ENCODE assay signal across 8 cellular contexts in genomic region chr4:183504930-183505555, GRCh38. TPM values are rescaled to one million over a fixed set of nuclear protein-coding genes. Genes with fewer than 3 reads are reported as not detected.
DNase-seq lines count a peak whose midpoint lies in the region; ATAC-seq and TF ChIP-seq lines count a peak whose summit lies in the region.

ING2 (plus strand) TSS chr4:183505058; CDS start chr4:183505196, 138 bp downstream.

- in situ Hi-C loops in mammary epithelial cell (cut with MboI; ENCODE audit: low sequenced_read_pairs in 2 of 2) = loop anchor here in 1 of 2 donors (25.0 kb wide), 1 partner anchor 157 kb away; the partner anchor contains the start of genes RWDD4 and TRAPPC11

- peak within 1 kb of the TSS; percentile 97 for H2AFZ ChIP-seq in mammary epithelial cell (ENCODE audit: low read depth, low read length)

- H3K4me3 ChIP-seq in Peyer's patch = peak within 1 kb of the TSS; percentile 91 to 100 (median 92)
- peak within 1 kb of the TSS; percentile 88 to 98 (median 98) for H3K4me3 ChIP-seq in mammary epithelial cell (replicated peaks in 1 of 3; ENCODE audit: insufficient read depth in 1 of 3, low read depth in 2 of 3, low read length in 3 of 3)
- peak within 1 kb of the TSS; percentile 89 for H3K4me3 ChIP-seq in kidney epithelial cell (ENCODE audit: low read depth, low read length)

- CTCF ChIA-PET in mammary epithelial cell (lab: Charles Lee; ENCODE audit: low non-redundant PET) = interaction anchor here (0.6 to 1.0 kb wide), 2 partner anchors 26 to 98 kb away, joined by 3 to 6 read pairs; no protein-coding TSS in a partner anchor

- BruUV-seq in mammary epithelial cell (replicated peaks; lab: Mats Ljungman, UMichigan) = no TSS peak

- dilution Hi-C loops in mammary epithelial cell (cut with HindIII; ENCODE audit: low sequenced_read_pairs) = no loop called here

- H3K27ac ChIP-seq in Peyer's patch (peak within 1 kb of the TSS; percentile 96 to 100 (median 98)), mammary epithelial cell (ENCODE audit: insufficient read depth, low read depth, low read length) (peak within 1 kb of the TSS; percentile 93)

- peak; percentile 39 for DNase-seq in SIG-M5 treated with dmso at 0.1 percent for 504 hours (lab: John Stamatoyannopoulos, UW; ENCODE audit: unreplicated experiment)
- DNase-seq in SIG-M5 (lab: John Stamatoyannopoulos, UW) = no peak
- peak; percentile 39 for DNase-seq in HT1080 (ENCODE audit: low read depth)
- DNase-seq in Peyer's patch = peak in 1 of 3 donors; percentile 85
- peak; percentile 49 for DNase-seq in mammary epithelial cell
- no peak for DNase-seq in kidney epithelial cell (ENCODE audit: low read depth)
- DNase-seq in stimulated activated CD8-positive, alpha-beta memory T cell treated with anti-CD3 and anti-CD28 coated beads, Interleukin-7, amount 100 ng/mL, for 24 hours (ENCODE audit: low read depth) = peak; percentile 20

- H3K9me3 ChIP-seq in Peyer's patch = no peaks in the 10 kb centered on the region
- H3K9me3 ChIP-seq in mammary epithelial cell (replicated peaks; ENCODE audit: insufficient read depth, low read length) = no peaks in the 10 kb centered on the region

- TF ChIP-seq CTCF in Peyer's patch (IDR thresholded peaks at IDR 0.05) (no peak), mammary epithelial cell (conservative IDR thresholded peaks at IDR 0.05 in 1 of 2, IDR thresholded peaks at IDR 0.05 in 1 of 2; ENCODE audit: extremely low read depth in 1 of 2, insufficient read depth in 1 of 2, low read depth in 1 of 2, low read length in 2 of 2) (no peak), kidney epithelial cell (IDR thresholded peaks at IDR 0.05; ENCODE audit: insufficient read depth, low read length, poor library complexity, severe bottlenecking) (no peak)

- peaks cover 82% of the 10 kb centered on the region for H3K79me2 ChIP-seq in mammary epithelial cell (ENCODE audit: insufficient read depth, low read length)

- peak within 1 kb of the TSS; percentile 92 for H3K9ac ChIP-seq in mammary epithelial cell (ENCODE audit: insufficient read depth, low read length)

- peak within 1 kb of the TSS; percentile 92 for H3K4me2 ChIP-seq in mammary epithelial cell (ENCODE audit: insufficient read depth, low read depth, low read length)

- no peaks in the 10 kb centered on the region for H4K20me1 ChIP-seq in mammary epithelial cell (ENCODE audit: insufficient read depth, low read length)

- peak; percentile 49 for ATAC-seq in GM21447 (IDR thresholded peaks at IDR 0.05; ENCODE audit: unreplicated experiment)

- WGBS in mammary epithelial cell (ENCODE audit: low coverage, missing lambda C conversion rate) = 8% methylated on average over 8 of the region's 65 CpGs

- no peaks in the 10 kb centered on the region for H3K36me3 ChIP-seq in Peyer's patch
- H3K36me3 ChIP-seq in mammary epithelial cell (ENCODE audit: insufficient read depth, low read length) = no peaks in the 10 kb centered on the region
- no peaks in the 10 kb centered on the region for H3K36me3 ChIP-seq in kidney epithelial cell (ENCODE audit: control insufficient read depth, insufficient read depth, low read length)

- no peak for TF ChIP-seq POLR2A in Peyer's patch (IDR thresholded peaks at IDR 0.05)

- H3K4me1 ChIP-seq in Peyer's patch (peaks cover 0 to 22% (median 4%) of the 10 kb centered on the region in 4 donors), mammary epithelial cell (ENCODE audit: insufficient read depth, low read length) (peaks cover 10% of the 10 kb centered on the region)

- intact Hi-C loops in mammary epithelial cell (cut with micrococcal nuclease) = loop anchor here (1.0 to 5.0 kb wide), 6 partner anchors 12 to 1022 kb away; partner anchors contain the start of genes CDKN2AIP, RWDD4 and TRAPPC11

- H3K27me3 ChIP-seq in Peyer's patch (no peaks in the 10 kb centered on the region), mammary epithelial cell (ENCODE audit: insufficient read depth, low read length) (no peaks in the 10 kb centered on the region), kidney epithelial cell (ENCODE audit: control insufficient read depth, insufficient read depth, low read length) (no peaks in the 10 kb centered on the region)

RNA-seq across cellular contexts. Expression of gene ING2, which starts in this region (rescaled TPM):
- 14.0 and 25.4 TPM in 2 replicates for total RNA-seq in HT1080 (2014; rRNA removed; shearing (Covaris generic))
- 23.3 and 24.9 TPM in 2 replicates for polyA plus RNA-seq in HT1080 (2015; cell fraction: cytosol; rRNA removed)
- 7.8 and 8.2 TPM in 2 replicates for polyA plus RNA-seq in HT1080 (2015; cell fraction: nucleus; rRNA removed)
- total RNA-seq in Peyer's patch (10 to 100 TPM; 23.0 to 30.8 (median 25.0) TPM), mammary epithelial cell (10 to 100 TPM in 1 of 2 donors, 1 to 10 TPM in 1; 4.8 to 16.6 TPM), kidney epithelial cell (9.9 and 10.1 TPM in 2 replicates)
- 8.6 TPM for polyA plus RNA-seq in mammary epithelial cell
- 7.9 TPM for polyA minus RNA-seq in mammary epithelial cell

Comparison
In these comparisons a context has a peak if more than half of its experiments do, and no peak if none do; other contexts are left out.
1. DNase-seq: peak in SIG-M5 treated with dmso at 0.1 percent for 504 hours (single experiment), HT1080 (single experiment), mammary epithelial cell (single experiment) and stimulated activated CD8-positive, alpha-beta memory T cell treated with anti-CD3 and anti-CD28 coated beads, Interleukin-7, amount 100 ng/mL, for 24 hours (single experiment); none in SIG-M5 (single experiment) and kidney epithelial cell (single experiment).
2. Peak in every context shown above with its lines, with median percentiles within 50 percentile points of each other: H3K4me3 ChIP-seq.